15 cellular contexts compared by ENCODE assay signal in the genomic region with DNA sequence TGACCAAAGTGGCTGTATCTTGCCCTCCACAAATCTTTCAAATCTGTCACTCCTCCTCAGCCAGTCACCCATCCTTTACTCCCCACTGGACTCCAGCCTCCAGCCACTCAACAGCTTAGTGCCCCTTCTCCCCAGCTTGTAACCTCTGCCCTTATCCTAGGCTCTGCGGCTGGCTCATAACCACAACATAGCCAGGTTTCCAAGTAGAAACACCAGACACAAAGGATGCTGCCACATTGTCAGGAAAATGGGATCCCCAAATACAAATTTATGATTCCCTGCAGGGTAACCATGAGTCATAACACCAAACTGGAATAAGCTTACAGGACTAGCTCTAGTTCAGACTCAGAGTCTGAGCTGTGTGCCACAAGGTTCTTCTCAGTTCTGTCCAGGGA. TPM values are rescaled to one million over a fixed set of nuclear protein-coding genes. Genes with fewer than 3 reads are reported as not detected.
DNase-seq lines count a peak whose midpoint lies in the region; ATAC-seq, FAIRE-seq and TF ChIP-seq lines count a peak whose summit lies in the region.
"Had no signal": no experiment of that assay in that cellular context is flagged by ENCODE, and none has a peak within 500 bp of the region (broad histone marks: within the 10 kb centered on the region; RNA-seq: fewer than 3 reads in every experiment).

No MANE protein-coding gene starts in this region.

- H3K4me1 ChIP-seq in mammary epithelial cell (ENCODE audit: insufficient read depth, low read length) = no peaks in the 10 kb centered on the region
- H3K4me1 ChIP-seq in astrocyte (ENCODE audit: insufficient read depth, low read length) = peaks cover 4% of the 10 kb centered on the region
- no peaks in the 10 kb centered on the region for H3K4me1 ChIP-seq in gastrocnemius medialis
- no peaks in the 10 kb centered on the region for H3K4me1 ChIP-seq in Karpas-422 (ENCODE audit: low read length)

- H3K79me2 ChIP-seq in mammary epithelial cell (ENCODE audit: insufficient read depth, low read length) (no peaks in the 10 kb centered on the region), astrocyte (ENCODE audit: insufficient read depth, low read length) (no peaks in the 10 kb centered on the region), Karpas-422 (ENCODE audit: low read length) (no peaks in the 10 kb centered on the region)

- POLR2A ChIA-PET in MCF 10A (lab: Yijun Ruan, JAX) = interaction anchor here (1.5 to 1.7 kb wide), 2 partner anchors 15 to 43 kb away, joined by 5 read pairs; a partner anchor contains a TSS

- H3K27me3 Mint-ChIP-seq in MCF 10A (ENCODE audit: insufficient read depth, unreplicated experiment) (no peaks in the 10 kb centered on the region), astrocyte (ENCODE audit: low read depth, unreplicated experiment) (no peaks in the 10 kb centered on the region)
- no peaks in the 10 kb centered on the region for H3K27me3 Mint-ChIP-seq in activated CD4-positive, alpha-beta T cell treated with anti-CD3 and anti-CD28 coated beads, Interleukin-2, amount 10 ng/mL, durations not matched to agents 24 days and 14 days
- H3K27me3 Mint-ChIP-seq: activated T-cell treated with anti-CD3 and anti-CD28 coated beads, Interleukin-2, amount 50 U/mL, for 24 hours had no signal

- H3K36me3 Mint-ChIP-seq in MCF 10A (ENCODE audit: insufficient read depth, unreplicated experiment) (no peaks in the 10 kb centered on the region), astrocyte (ENCODE audit: low read depth, unreplicated experiment) (no peaks in the 10 kb centered on the region)
- H3K36me3 Mint-ChIP-seq in activated CD4-positive, alpha-beta T cell treated with anti-CD3 and anti-CD28 coated beads, Interleukin-2, amount 10 ng/mL, durations not matched to agents 24 days and 14 days (ENCODE audit: low read depth) = no peaks in the 10 kb centered on the region

- no peak overlapping the region for H2AFZ ChIP-seq in mammary epithelial cell (ENCODE audit: low read depth, low read length)
- peak overlapping the region; percentile 10 for H2AFZ ChIP-seq in astrocyte (ENCODE audit: low read depth, low read length)
- H2AFZ ChIP-seq in Karpas-422 (ENCODE audit: low read length) = no peak overlapping the region
- H2AFZ ChIP-seq: GM23338 had no signal

- DNase-seq in mammary epithelial cell (peak; percentile 14), MCF 10A (ENCODE audit: unreplicated experiment) (no peak), astrocyte (ENCODE audit: low read depth) (peak; percentile 8), kidney glomerular epithelial cell (lab: John Stamatoyannopoulos, UW) (peak; percentile 33), GM19238 (ENCODE audit: insufficient read length, low spot score) (no peak), gastrocnemius medialis (no peak), Karpas-422 (no peak)
- DNase-seq in activated CD4-positive, alpha-beta T cell treated with anti-CD3 and anti-CD28 coated beads, Interleukin-2, amount 10 ng/mL, durations not matched to agents 24 days and 14 days = no peak
- DNase-seq: 8988T; activated T-cell treated with anti-CD3 and anti-CD28 coated beads, Interleukin-2, amount 50 U/mL, for 24 hours; NCI-H1694 treated with DMSO at 0.1 percent for 48 hours; NCI-H69 had no signal

- H3K27ac Mint-ChIP-seq in MCF 10A (ENCODE audit: low read depth, unreplicated experiment) (no peak overlapping the region), astrocyte (ENCODE audit: unreplicated experiment) (peak overlapping the region; percentile 59)
- H3K27ac Mint-ChIP-seq in activated CD4-positive, alpha-beta T cell treated with anti-CD3 and anti-CD28 coated beads, Interleukin-2, amount 10 ng/mL, durations not matched to agents 24 days and 14 days = no peak overlapping the region
- H3K27ac Mint-ChIP-seq: activated T-cell treated with anti-CD3 and anti-CD28 coated beads, Interleukin-2, amount 50 U/mL, for 24 hours; GM23338 had no signal

- no peak for ATAC-seq in gastrocnemius medialis
- ATAC-seq: GM23338 had no signal

- H3K4me3 ChIP-seq in mammary epithelial cell (replicated peaks in 1 of 3; ENCODE audit: insufficient read depth in 1 of 3, low read depth in 2 of 3, low read length in 3 of 3) (no peak overlapping the region), astrocyte (ENCODE audit: insufficient read depth, low read depth, low read length) (no peak overlapping the region), gastrocnemius medialis (no peak overlapping the region), Karpas-422 (ENCODE audit: low read length) (no peak overlapping the region)
- H3K4me3 ChIP-seq: GM23338, SK-N-MC had no signal

- dilution Hi-C loops in mammary epithelial cell (cut with HindIII; ENCODE audit: low sequenced_read_pairs) = no loop called here

- H3K27ac ChIP-seq in mammary epithelial cell (ENCODE audit: insufficient read depth, low read depth, low read length) (no peak overlapping the region), astrocyte (ENCODE audit: low read depth, low read length) (no peak overlapping the region), gastrocnemius medialis (no peak overlapping the region), Karpas-422 (ENCODE audit: low read length) (no peak overlapping the region)
- H3K27ac ChIP-seq: SK-N-MC had no signal

- no peaks in the 10 kb centered on the region for H3K4me1 Mint-ChIP-seq in MCF 10A (ENCODE audit: insufficient read depth, unreplicated experiment)
- peaks cover 22% of the 10 kb centered on the region for H3K4me1 Mint-ChIP-seq in astrocyte (ENCODE audit: low read depth, unreplicated experiment)
- H3K4me1 Mint-ChIP-seq in activated CD4-positive, alpha-beta T cell treated with anti-CD3 and anti-CD28 coated beads, Interleukin-2, amount 10 ng/mL, durations not matched to agents 24 days and 14 days = no peaks in the 10 kb centered on the region

- BruUV-seq in mammary epithelial cell (replicated peaks; lab: Mats Ljungman, UMichigan) (no TSS peak), MCF 10A (replicated peaks; lab: Mats Ljungman, UMichigan) (no TSS peak)

- CTCF ChIA-PET in mammary epithelial cell (lab: Charles Lee; ENCODE audit: low non-redundant PET) (no interaction called here), MCF 10A (lab: Yijun Ruan, JAX) (interaction anchor here (1.3 to 2.1 kb wide), 3 partner anchors 15 to 71 kb away, joined by 4 to 11 read pairs (median 5); a partner anchor contains a TSS)

- H3K36me3 ChIP-seq in mammary epithelial cell (ENCODE audit: insufficient read depth, low read length) = no peaks in the 10 kb centered on the region
- H3K36me3 ChIP-seq in astrocyte (ENCODE audit: insufficient read depth, low read length) = no peaks in the 10 kb centered on the region
- H3K36me3 ChIP-seq in gastrocnemius medialis = no peaks in the 10 kb centered on the region
- H3K36me3 ChIP-seq in Karpas-422 (ENCODE audit: insufficient read depth, low read length) = no peaks in the 10 kb centered on the region

- TF ChIP-seq CTCF in mammary epithelial cell (conservative IDR thresholded peaks at IDR 0.05 in 1 of 2, IDR thresholded peaks at IDR 0.05 in 1 of 2; ENCODE audit: extremely low read depth in 1 of 2, insufficient read depth in 1 of 2, low read depth in 1 of 2, low read length in 2 of 2) (no peak), MCF 10A (IDR thresholded peaks at IDR 0.05; ENCODE audit: unreplicated experiment) (no peak), astrocyte (IDR thresholded peaks at IDR 0.05; ENCODE audit: insufficient read depth, low read depth, low read length) (no peak), gastrocnemius medialis (IDR thresholded peaks at IDR 0.05 in 4 of 5, conservative IDR thresholded peaks at IDR 0.05 in 1 of 5) (no peak)

- 0% methylated on average over 1 of the region's 1 CpG for WGBS in mammary epithelial cell (ENCODE audit: low coverage, missing lambda C conversion rate)

- H3K9ac ChIP-seq in mammary epithelial cell (ENCODE audit: insufficient read depth, low read length) = no peak overlapping the region
- no peak overlapping the region for H3K9ac ChIP-seq in astrocyte (ENCODE audit: low read length)
- H3K9ac ChIP-seq in Karpas-422 (ENCODE audit: low read length) = no peak overlapping the region

- H3K4me3 Mint-ChIP-seq in MCF 10A (ENCODE audit: unreplicated experiment) = no peak overlapping the region
- H3K4me3 Mint-ChIP-seq in astrocyte (ENCODE audit: unreplicated experiment) = no peak overlapping the region
- no peak overlapping the region for H3K4me3 Mint-ChIP-seq in activated CD4-positive, alpha-beta T cell treated with anti-CD3 and anti-CD28 coated beads, Interleukin-2, amount 10 ng/mL, durations not matched to agents 24 days and 14 days
- H3K4me3 Mint-ChIP-seq: activated T-cell treated with anti-CD3 and anti-CD28 coated beads, Interleukin-2, amount 50 U/mL, for 24 hours; GM23338 had no signal

- no peaks in the 10 kb centered on the region for H4K20me1 ChIP-seq in mammary epithelial cell (ENCODE audit: insufficient read depth, low read length)
- H4K20me1 ChIP-seq in astrocyte (ENCODE audit: insufficient read depth, low read length) = no peaks in the 10 kb centered on the region
- H4K20me1 ChIP-seq in Karpas-422 (ENCODE audit: insufficient read depth, low read depth, low read length) = no peaks in the 10 kb centered on the region

- H3K9me2 ChIP-seq in Karpas-422 (replicated peaks; ENCODE audit: insufficient read depth, low read length) = no peaks in the 10 kb centered on the region

- H3K27me3 ChIP-seq in mammary epithelial cell (ENCODE audit: insufficient read depth, low read length) (no peaks in the 10 kb centered on the region), astrocyte (ENCODE audit: insufficient read depth, low read length) (no peaks in the 10 kb centered on the region), gastrocnemius medialis (no peaks in the 10 kb centered on the region), Karpas-422 (ENCODE audit: low read length) (no peaks in the 10 kb centered on the region)

- in situ Hi-C loops in mammary epithelial cell (cut with MboI; ENCODE audit: low sequenced_read_pairs in 2 of 2) (no loop called here), gastrocnemius medialis (cut with MboI; ENCODE audit: low sequenced_read_pairs in 4 of 4) (no loop called here)

- no peak for TF ChIP-seq POLR2A in gastrocnemius medialis (IDR thresholded peaks at IDR 0.05)

- intact Hi-C loops in mammary epithelial cell (cut with micrococcal nuclease) (no loop called here), MCF 10A (cut with micrococcal nuclease) (no loop called here), gastrocnemius medialis (cut with DNase I; ENCODE audit: low total_unique reads) (no loop called here)
- intact Hi-C loops in activated CD4-positive, alpha-beta T cell treated with anti-CD3 and anti-CD28 coated beads, Interleukin-2, amount 10 ng/mL, durations not matched to agents 24 days and 14 days (cut with micrococcal nuclease) = no loop called here

- H3K9me3 ChIP-seq in mammary epithelial cell (replicated peaks; ENCODE audit: insufficient read depth, low read length) (no peaks in the 10 kb centered on the region), astrocyte (ENCODE audit: insufficient read depth, low read depth, low read length) (no peaks in the 10 kb centered on the region), gastrocnemius medialis (no peaks in the 10 kb centered on the region), Karpas-422 (ENCODE audit: low read length) (no peaks in the 10 kb centered on the region)

- H3K4me2 ChIP-seq in mammary epithelial cell (ENCODE audit: insufficient read depth, low read depth, low read length) (no peak overlapping the region), astrocyte (ENCODE audit: low read length) (no peak overlapping the region), Karpas-422 (ENCODE audit: low read depth, low read length, poor library complexity, severe bottlenecking) (no peak overlapping the region)
- H3K4me2 ChIP-seq: GM23338 had no signal

- no peaks in the 10 kb centered on the region for H3K9me3 Mint-ChIP-seq in MCF 10A (ENCODE audit: unreplicated experiment)
- H3K9me3 Mint-ChIP-seq in astrocyte (ENCODE audit: unreplicated experiment) = no peaks in the 10 kb centered on the region
- no peaks in the 10 kb centered on the region for H3K9me3 Mint-ChIP-seq in activated CD4-positive, alpha-beta T cell treated with anti-CD3 and anti-CD28 coated beads, Interleukin-2, amount 10 ng/mL, durations not matched to agents 24 days and 14 days
- H3K9me3 Mint-ChIP-seq: activated T-cell treated with anti-CD3 and anti-CD28 coated beads, Interleukin-2, amount 50 U/mL, for 24 hours; GM23338 had no signal

- FAIRE-seq in astrocyte (lab: Jason Lieb, UNC) = no peak
- FAIRE-seq: GM12891 had no signal

RNA-seq across cellular contexts. Expression of a gene that starts 15.1 kb away (rescaled TPM):
- total RNA-seq in mammary epithelial cell = 10 to 100 TPM; 34.3 to 76.3 TPM
- polyA plus RNA-seq in mammary epithelial cell = 151 TPM
- 190 TPM for polyA minus RNA-seq in mammary epithelial cell
- 100 and 103 TPM in 2 replicates for total RNA-seq in MCF 10A (2022)
- total RNA-seq in astrocyte = 81.2 and 82.8 TPM in 2 replicates
- total RNA-seq in gastrocnemius medialis = 100 to 1,000 TPM in 3 of 4 donors, 10 to 100 TPM in 1; 83.5 to 135 (median 114) TPM
- total RNA-seq in activated CD4-positive, alpha-beta T cell treated with anti-CD3 and anti-CD28 coated beads, Interleukin-2, amount 10 ng/mL, durations not matched to agents 24 days and 14 days = 119 and 126 TPM in 2 replicates
- total RNA-seq in Karpas-422 (2014; rRNA removed; shearing (Covaris generic); ENCODE audit: low replicate concordance) = 250 and 484 TPM in 2 replicates

RNA-seq across cellular contexts. Expression of a gene that starts 33.6 kb away (rescaled TPM):
- 1 to 10 TPM in 1 of 2 donors, under 1 TPM in 1; 0.78 to 1.0 TPM for total RNA-seq in mammary epithelial cell
- 0.34 TPM for polyA plus RNA-seq in mammary epithelial cell
- not detected for polyA minus RNA-seq in mammary epithelial cell
- total RNA-seq in MCF 10A (2022) = 0.61 and 0.98 TPM in 2 replicates
- total RNA-seq in astrocyte = 13.3 and 14.3 TPM in 2 replicates
- total RNA-seq in gastrocnemius medialis = 1 to 10 TPM in 3 of 4 donors, under 1 TPM in 1; 0.68 to 5.3 (median 2.2) TPM
- 0.40 TPM in 1 of 2 replicates, not detected in the other for total RNA-seq in activated CD4-positive, alpha-beta T cell treated with anti-CD3 and anti-CD28 coated beads, Interleukin-2, amount 10 ng/mL, durations not matched to agents 24 days and 14 days
- 1.9 and 3.5 TPM in 2 replicates for total RNA-seq in Karpas-422 (2014; rRNA removed; shearing (Covaris generic); ENCODE audit: low replicate concordance)

RNA-seq across cellular contexts. Expression of a gene that starts 48.1 kb away (rescaled TPM):
- total RNA-seq in mammary epithelial cell = 100 to 1,000 TPM in 1 of 2 donors, 10 to 100 TPM in 1; 20.3 to 126 TPM
- polyA plus RNA-seq in mammary epithelial cell = 61.5 TPM
- 3.8 TPM for polyA minus RNA-seq in mammary epithelial cell
- 172 and 186 TPM in 2 replicates for total RNA-seq in MCF 10A (2022)
- 169 and 182 TPM in 2 replicates for total RNA-seq in astrocyte
- 100 to 1,000 TPM in 1 of 4 donors, 10 to 100 TPM in 3; 48.5 to 153 (median 89.0) TPM for total RNA-seq in gastrocnemius medialis
- total RNA-seq in activated CD4-positive, alpha-beta T cell treated with anti-CD3 and anti-CD28 coated beads, Interleukin-2, amount 10 ng/mL, durations not matched to agents 24 days and 14 days = 189 and 194 TPM in 2 replicates
- 71.3 and 107 TPM in 2 replicates for total RNA-seq in Karpas-422 (2014; rRNA removed; shearing (Covaris generic); ENCODE audit: low replicate concordance)

RNA-seq across cellular contexts. Expression of a gene that starts 54.8 kb away (rescaled TPM):
- total RNA-seq in mammary epithelial cell = 100 to 1,000 TPM; 525 to 766 TPM
- 351 TPM for polyA plus RNA-seq in mammary epithelial cell
- polyA minus RNA-seq in mammary epithelial cell = 343 TPM
- total RNA-seq in MCF 10A (2022) = 71.5 and 78.6 TPM in 2 replicates
- 911 and 1,063 TPM in 2 replicates for total RNA-seq in astrocyte
- 10 to 100 TPM; 14.9 to 29.7 (median 20.8) TPM for total RNA-seq in gastrocnemius medialis
- 2.1 and 3.2 TPM in 2 replicates for total RNA-seq in activated CD4-positive, alpha-beta T cell treated with anti-CD3 and anti-CD28 coated beads, Interleukin-2, amount 10 ng/mL, durations not matched to agents 24 days and 14 days
- 0.72 and 1.9 TPM in 2 replicates for total RNA-seq in Karpas-422 (2014; rRNA removed; shearing (Covaris generic); ENCODE audit: low replicate concordance)

Comparison
In these comparisons a context has a peak if more than half of its experiments do, and no peak if none do; other contexts are left out.
1. DNase-seq: peak in mammary epithelial cell (single experiment), astrocyte (single experiment) and kidney glomerular epithelial cell (single experiment); none in MCF 10A (single experiment), GM19238 (single experiment), gastrocnemius medialis (0 of 2), activated CD4-positive, alpha-beta T cell treated with anti-CD3 and anti-CD28 coated beads, Interleukin-2, amount 10 ng/mL, durations not matched to agents 24 days and 14 days (single experiment) and Karpas-422 (single experiment).